28 cellular contexts compared by ENCODE assay signal in genomic region chr2:175930504-175930903, GRCh38.
DNase-seq lines count a peak whose midpoint lies in the region; ATAC-seq and TF ChIP-seq lines count a peak whose summit lies in the region.
"Had no signal": no experiment of that assay in that cellular context is flagged by ENCODE, and none has a peak within 500 bp of the region (broad histone marks: within the 10 kb centered on the region; RNA-seq: fewer than 3 reads in every experiment).

No MANE protein-coding gene starts in this region.

- H2AK5ac ChIP-seq in mesendoderm (ENCODE audit: low read length): no peak overlapping the region

- H4K20me1 ChIP-seq in fibroblast of lung (ENCODE audit: control insufficient read depth, extremely low read depth, insufficient read depth, low read length): no peaks in the 10 kb centered on the region

- H3K9ac ChIP-seq in fibroblast of lung (ENCODE audit: insufficient read depth, low read length): no peak overlapping the region
- H3K9ac ChIP-seq in mesendoderm (ENCODE audit: low read length): no peak overlapping the region

- in situ Hi-C loops in GM13976 (cut with MboI; ENCODE audit: low sequenced_read_pairs, unreplicated experiment): no loop called here

- no peak overlapping the region for H2BK5ac ChIP-seq in mesendoderm (ENCODE audit: low read length)

- no peaks in the 10 kb centered on the region for H3K36me3 ChIP-seq in fibroblast of lung (ENCODE audit: control insufficient read depth, insufficient read depth, low read length)
- peaks cover 0 to 17% of the 10 kb centered on the region in 2 donors for H3K36me3 ChIP-seq in psoas muscle (ENCODE audit: insufficient read depth in 1 of 2, low read depth in 1 of 2)
- H3K36me3 ChIP-seq in mesendoderm (ENCODE audit: control insufficient read depth, insufficient read depth, low read length): no peaks in the 10 kb centered on the region
- H3K36me3 ChIP-seq: brain microvascular endothelial cell, ovary, right lobe of liver, thyroid gland had no signal

- H2BK15ac ChIP-seq in mesendoderm (replicated peaks; ENCODE audit: low read depth): no peak overlapping the region

- H3K4me3 ChIP-seq in fibroblast of lung (replicated peaks in 1 of 4; ENCODE audit: control extremely low read depth in 1 of 4, insufficient read depth in 1 of 4, low read depth in 3 of 4, low read length in 4 of 4): no peak overlapping the region
- H3K4me3 ChIP-seq in psoas muscle: no peak overlapping the region
- no peak overlapping the region for H3K4me3 ChIP-seq in mesendoderm (ENCODE audit: low read length)
- H3K4me3 ChIP-seq: dorsolateral prefrontal cortex, esophagus muscularis mucosa, GM23338, ovary, right lobe of liver, SK-N-MC, thyroid gland had no signal

- 0 out of 2 replicates have a peak, but pooled peaks cover 2% of the 10 kb centered on the region for H3K27me3 Mint-ChIP-seq in HFFc6 (ENCODE audit: insufficient read depth)
- H3K27me3 Mint-ChIP-seq: activated naive CD4-positive, alpha-beta T cell treated with anti-CD3 and anti-CD28 coated beads, Interleukin-2, amount 50 U/mL, for 24 hours; memory B cell; naive thymus-derived CD8-positive, alpha-beta T cell had no signal

- H3K4me2 ChIP-seq in fibroblast of lung (ENCODE audit: extremely low read depth, insufficient read depth, low read length): no peak overlapping the region
- no peak overlapping the region for H3K4me2 ChIP-seq in mesendoderm (ENCODE audit: low read length)
- H3K4me2 ChIP-seq: GM23338 had no signal

- ATAC-seq in psoas muscle: peak; percentile 17 to 32 (median 26)
- ATAC-seq: activated T-cell treated with anti-CD3 and anti-CD28 coated beads, Interleukin-2, amount 50 U/mL, for 72 hours; GM23338; naive thymus-derived CD8-positive, alpha-beta T cell; right lobe of liver had no signal

- H3K79me2 ChIP-seq in fibroblast of lung (ENCODE audit: control insufficient read depth, insufficient read depth, low read length) (no peaks in the 10 kb centered on the region), mesendoderm (ENCODE audit: control insufficient read depth, insufficient read depth, low read length) (no peaks in the 10 kb centered on the region)

- no peak overlapping the region for H4K5ac ChIP-seq in mesendoderm (ENCODE audit: low read length)

- peak overlapping the region; percentile 87 for H3K27ac Mint-ChIP-seq in HFFc6
- H3K27ac Mint-ChIP-seq: activated naive CD4-positive, alpha-beta T cell treated with anti-CD3 and anti-CD28 coated beads, Interleukin-2, amount 50 U/mL, for 24 hours; activated T-cell treated with anti-CD3 and anti-CD28 coated beads, Interleukin-2, amount 50 U/mL, for 72 hours; GM23338; memory B cell; naive thymus-derived CD8-positive, alpha-beta T cell; T-helper 2 cell treated with Interferon-gamma antibody and Interleukin-4, amounts not matched to agents 5 μg/mL and 100 μg/mL, for 36 hours had no signal

- no peak overlapping the region for H3K4ac ChIP-seq in mesendoderm (ENCODE audit: low read depth, low read length)

- peak overlapping the region; percentile 54 for H3K4me3 Mint-ChIP-seq in HFFc6
- H3K4me3 Mint-ChIP-seq: activated naive CD4-positive, alpha-beta T cell treated with anti-CD3 and anti-CD28 coated beads, Interleukin-2, amount 50 U/mL, for 24 hours; activated T-cell treated with anti-CD3 and anti-CD28 coated beads, Interleukin-2, amount 50 U/mL, for 72 hours; GM23338; memory B cell; naive thymus-derived CD8-positive, alpha-beta T cell; T-helper 2 cell treated with Interferon-gamma antibody and Interleukin-4, amounts not matched to agents 5 μg/mL and 100 μg/mL, for 36 hours had no signal

- H3K27me3 ChIP-seq in fibroblast of lung (ENCODE audit: control insufficient read depth, insufficient read depth, low read length) (no peaks in the 10 kb centered on the region), psoas muscle (ENCODE audit: insufficient read depth in 3 of 3, low read length in 2 of 3) (no peaks in the 10 kb centered on the region), mesendoderm (ENCODE audit: insufficient read depth, low read length, poor library complexity) (no peaks in the 10 kb centered on the region)
- H3K27me3 ChIP-seq: brain microvascular endothelial cell, dorsolateral prefrontal cortex, esophagus muscularis mucosa, ovary, right lobe of liver, thyroid gland had no signal

- peaks cover 2% of the 10 kb centered on the region for H3K4me1 ChIP-seq in fibroblast of lung (ENCODE audit: control insufficient read depth, extremely low read depth, insufficient read depth, low read length)
- H3K4me1 ChIP-seq in psoas muscle: peaks cover 50% of the 10 kb centered on the region
- H3K4me1 ChIP-seq in mesendoderm (ENCODE audit: control insufficient read depth, low read depth, low read length): no peaks in the 10 kb centered on the region
- H3K4me1 ChIP-seq: esophagus muscularis mucosa, right lobe of liver, thyroid gland had no signal

- H3K4me1 Mint-ChIP-seq in HFFc6 (ENCODE audit: low read depth): peaks cover 56% of the 10 kb centered on the region
- H3K4me1 Mint-ChIP-seq: activated naive CD4-positive, alpha-beta T cell treated with anti-CD3 and anti-CD28 coated beads, Interleukin-2, amount 50 U/mL, for 24 hours; GM23338; memory B cell had no signal

- no peaks in the 10 kb centered on the region for H3K9me3 ChIP-seq in fibroblast of lung (ENCODE audit: control insufficient read depth, insufficient read depth, low read depth, low read length)
- no peaks in the 10 kb centered on the region for H3K9me3 ChIP-seq in psoas muscle
- H3K9me3 ChIP-seq: esophagus muscularis mucosa, ovary, right lobe of liver, thyroid gland had no signal

- TF ChIP-seq CTCF in HFFc6 (IDR thresholded peaks at IDR 0.05) (no peak), fibroblast of lung (conservative IDR thresholded peaks at IDR 0.05 in 1 of 2, IDR thresholded peaks at IDR 0.05 in 1 of 2; ENCODE audit: low read depth in 1 of 2, low read length in 2 of 2) (no peak), psoas muscle (IDR thresholded peaks at IDR 0.05) (no peak), GM13976 (IDR thresholded peaks at IDR 0.05; ENCODE audit: borderline replicate concordance, control extremely low read depth, extremely low read depth, insufficient read depth, missing control alignments) (no peak)

- H3K9me3 Mint-ChIP-seq in HFFc6: no peaks in the 10 kb centered on the region
- H3K9me3 Mint-ChIP-seq: activated naive CD4-positive, alpha-beta T cell treated with anti-CD3 and anti-CD28 coated beads, Interleukin-2, amount 50 U/mL, for 24 hours; activated T-cell treated with anti-CD3 and anti-CD28 coated beads, Interleukin-2, amount 50 U/mL, for 72 hours; GM23338; memory B cell; naive thymus-derived CD8-positive, alpha-beta T cell; T-helper 2 cell treated with Interferon-gamma antibody and Interleukin-4, amounts not matched to agents 5 μg/mL and 100 μg/mL, for 36 hours had no signal

- H3K36me3 Mint-ChIP-seq in HFFc6 (ENCODE audit: low read depth): peaks cover 20% of the 10 kb centered on the region

- DNase-seq in HFFc6 (peak; percentile 7), amniotic epithelial cell (ENCODE audit: low read depth) (peak; percentile 55), fibroblast of lung (ENCODE audit: low read depth in 2 of 2) (peak; percentile 5 to 6), psoas muscle (no peak), mesendoderm (no peak), cerebellar cortex (ENCODE audit: low spot score) (no peak), T-helper 9 cell (no peak), GM13976 (ENCODE audit: low spot score) (no peak)
- DNase-seq: activated CD8-positive, alpha-beta memory T cell treated with anti-CD3 and anti-CD28 coated beads for 24 hours; activated T-cell treated with anti-CD3 and anti-CD28 coated beads, Interleukin-2, amount 50 U/mL, for 72 hours; dorsolateral prefrontal cortex; EL; naive thymus-derived CD8-positive, alpha-beta T cell; NCI-H1092 treated with DMSO at 0.1 percent for 48 hours; NCI-H2081; NCI-H510A treated with DMSO at 0.1 percent for 48 hours; ovary; right lobe of liver; stimulated activated CD4-positive, alpha-beta T cell treated with anti-CD3 and anti-CD28 coated beads, Interleukin-1b, Interleukin-23, amount 100 ng/mL, for 48 hours; stimulated activated naive CD4-positive, alpha-beta T cell; thyroid gland had no signal

- 72 to 86% (median 86%) methylated on average over 1 of the region's 1 CpG for WGBS in psoas muscle, 3 donors
- WGBS in mesendoderm (ENCODE audit: extremely low coverage, insufficient coverage, low lambda C conversion rate): no CpG with 5 or more reads among the region's 1 CpG

- no peak overlapping the region for H4K8ac ChIP-seq in mesendoderm (ENCODE audit: low read depth, low read length)

- H3K27ac ChIP-seq in fibroblast of lung (ENCODE audit: insufficient read depth, low read length) (no peak overlapping the region), psoas muscle (peak overlapping the region; percentile 85), mesendoderm (ENCODE audit: low read depth, low read length) (no peak overlapping the region)
- H3K27ac ChIP-seq: esophagus muscularis mucosa, ovary, right lobe of liver, SK-N-MC, thyroid gland had no signal

- H2BK120ac ChIP-seq in mesendoderm (ENCODE audit: low read depth, low read length): no peak overlapping the region

- no peak overlapping the region for H2AFZ ChIP-seq in fibroblast of lung (ENCODE audit: low read length)
- H2AFZ ChIP-seq: GM23338 had no signal

- H3K56ac ChIP-seq in mesendoderm (ENCODE audit: low read length): no peak overlapping the region

- no peak overlapping the region for H3K18ac ChIP-seq in mesendoderm (ENCODE audit: low read length)

- H3K79me1 ChIP-seq in mesendoderm (ENCODE audit: low read length): no peaks in the 10 kb centered on the region

- H3K23ac ChIP-seq in mesendoderm (ENCODE audit: low read length): no peak overlapping the region

- intact Hi-C loops in psoas muscle (cut with DNase I): loop anchor here in 1 of 2 donors (2.0 kb wide), 1 partner anchor 76 kb away; no protein-coding TSS in a partner anchor

Comparison
In these comparisons a context has a peak if more than half of its experiments do, and no peak if none do; other contexts are left out.
1. DNase-seq: peak in HFFc6 (single experiment), amniotic epithelial cell (single experiment) and fibroblast of lung (2 of 2); none in psoas muscle (0 of 2), mesendoderm (single experiment), cerebellar cortex (single experiment), T-helper 9 cell (single experiment) and GM13976 (single experiment).